In genomic region chr22:46002757-46003270, GRCh38 we compare ENCODE assay signal across 11 cellular contexts. TPM values are rescaled to one million over a fixed set of nuclear protein-coding genes. Genes with fewer than 3 reads are reported as not detected.
DNase-seq lines count a peak whose midpoint lies in the region; ATAC-seq and TF ChIP-seq lines count a peak whose summit lies in the region.
"Had no signal": no experiment of that assay in that cellular context is flagged by ENCODE, and none has a peak within 500 bp of the region (broad histone marks: within the 10 kb centered on the region; RNA-seq: fewer than 3 reads in every experiment).

No MANE protein-coding gene starts in this region.

- H3K27ac ChIP-seq in RWPE1 = peak overlapping the region; percentile 100
- peak overlapping the region in 7 of 10 donors; percentile 28 to 94 (median 70) for H3K27ac ChIP-seq in heart right ventricle
- H3K27ac ChIP-seq in spleen = peak overlapping the region in 7 of 8 donors; percentile 44 to 83 (median 70)
- H3K27ac ChIP-seq: neutrophil had no signal

- ATAC-seq in heart right ventricle (no peak), HG02798 (IDR thresholded peaks at IDR 0.05; ENCODE audit: poor library complexity, unreplicated experiment) (no peak)
- ATAC-seq: left colon had no signal

- intact Hi-C loops in heart right ventricle (cut with DNase I) (no loop called here), spleen (cut with DNase I; ENCODE audit: low total_unique reads) (loop anchor here (10.0 kb wide), 1 partner anchor 72 kb away; no protein-coding TSS in a partner anchor)

- H3K27me3 ChIP-seq in heart right ventricle = no peaks in the 10 kb centered on the region
- peaks cover 0 to 9% (median 0%) of the 10 kb centered on the region in 7 donors for H3K27me3 ChIP-seq in spleen (replicated peaks in 1 of 7)
- H3K27me3 ChIP-seq: neutrophil had no signal

- TF ChIP-seq CTCF in RWPE1 (conservative IDR thresholded peaks at IDR 0.05; ENCODE audit: low read depth) (no peak), heart right ventricle (IDR thresholded peaks at IDR 0.05) (no peak), spleen (IDR thresholded peaks at IDR 0.05 in 8 of 11, conservative IDR thresholded peaks at IDR 0.05 in 3 of 11) (no peak)

- POLR2A ChIA-PET in RWPE1 (lab: Yijun Ruan, JAX; ENCODE audit: low non-redundant PET) = no interaction called here

- H3K4me3 ChIP-seq in heart right ventricle (no peak overlapping the region), spleen (no peak overlapping the region)

- H3K36me3 ChIP-seq in heart right ventricle (no peaks in the 10 kb centered on the region), spleen (no peaks in the 10 kb centered on the region)
- H3K36me3 ChIP-seq: neutrophil had no signal

- no peak for TF ChIP-seq POLR2A in spleen (IDR thresholded peaks at IDR 0.05)

- peak; percentile 56 for DNase-seq in H4 (ENCODE audit: low spot score)
- DNase-seq in RWPE1 (ENCODE audit: low spot score) = no peak
- no peak for DNase-seq in heart right ventricle
- DNase-seq in spleen = peak; percentile 68
- no peak for DNase-seq in NCI-H1694 (lab: John Stamatoyannopoulos, UW)
- DNase-seq in DMS 273 treated with DMSO at 0.1 percent for 48 hours (lab: John Stamatoyannopoulos, UW) = no peak
- DNase-seq: activated CD4-positive, alpha-beta T cell treated with anti-CD3 and anti-CD28 coated beads, Interleukin-2, amount 50 U/mL, for 1 hour; activated effector memory CD4-positive, alpha-beta T cell treated with Interleukin-2 at 50 U/mL for 16 hours; left colon had no signal

- 77 to 83% methylated on average over 8 of the region's 8 CpGs for WGBS in heart right ventricle, 2 donors
- 65 to 84% (median 72%) methylated on average over 8 of the region's 8 CpGs for WGBS in spleen, 5 donors

- H3K9me3 ChIP-seq in heart right ventricle (no peaks in the 10 kb centered on the region), spleen (no peaks in the 10 kb centered on the region)
- H3K9me3 ChIP-seq: neutrophil had no signal

- CTCF ChIA-PET in RWPE1 (lab: Yijun Ruan, JAX) = no interaction called here

- peaks cover 47 to 92% (median 75%) of the 10 kb centered on the region in 9 donors for H3K4me1 ChIP-seq in heart right ventricle
- peaks cover 51 to 99% (median 78%) of the 10 kb centered on the region in 6 donors for H3K4me1 ChIP-seq in spleen

RNA-seq across cellular contexts. Expression of gene WNT7B, which starts 25.9 kb away (rescaled TPM):
- total RNA-seq in H4 (2014; rRNA removed; shearing (Covaris generic)) = 0.66 and 1.9 TPM in 2 replicates
- total RNA-seq in heart right ventricle (not detected), spleen (not detected)
- polyA plus RNA-seq in heart right ventricle (not detected), spleen (not detected)
- total RNA-seq: left colon had no signal

Comparison
In these comparisons a context has a peak if more than half of its experiments do, and no peak if none do; other contexts are left out.
1. DNase-seq: peak in H4 (single experiment) and spleen (single experiment); none in RWPE1 (single experiment), heart right ventricle (0 of 2), NCI-H1694 (single experiment) and DMS 273 treated with DMSO at 0.1 percent for 48 hours (single experiment).
2. Peak in every context shown above with its lines, with median percentiles within 50 percentile points of each other: H3K27ac ChIP-seq.